In the genomic region with DNA sequence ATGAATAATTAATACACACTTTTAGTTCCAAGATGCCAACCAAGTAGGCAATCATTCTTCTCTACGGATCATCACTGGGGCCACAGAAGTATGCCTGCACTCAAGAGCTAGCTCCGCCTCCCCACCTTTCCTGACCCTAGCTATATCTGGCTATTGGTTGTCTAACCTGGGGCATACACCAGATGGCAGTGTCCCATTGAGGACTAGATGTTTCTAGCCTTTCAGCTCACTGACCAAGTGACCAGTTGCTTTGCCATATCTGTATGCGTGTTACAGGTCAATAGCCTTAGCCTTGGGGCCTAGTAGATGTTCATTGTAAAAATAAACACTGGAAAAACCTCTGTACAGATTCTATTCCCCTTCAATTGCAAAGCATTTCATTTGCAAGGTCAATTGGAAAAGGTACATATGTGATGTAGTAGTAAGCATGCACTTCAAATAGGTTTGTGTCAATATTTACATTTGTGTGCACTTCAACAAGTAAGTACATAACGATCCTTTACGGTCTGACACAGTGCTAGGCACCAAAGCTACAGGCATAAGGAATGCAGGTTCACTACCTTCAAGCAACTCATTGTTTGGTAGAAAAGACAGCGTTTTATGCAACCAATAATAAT, we compare ENCODE assay signal across 12 cellular contexts.
DNase-seq lines count a peak whose midpoint lies in the region; ATAC-seq and TF ChIP-seq lines count a peak whose summit lies in the region.
"Had no signal": no experiment of that assay in that cellular context is flagged by ENCODE, and none has a peak within 500 bp of the region (broad histone marks: within the 10 kb centered on the region; RNA-seq: fewer than 3 reads in every experiment).

No MANE protein-coding gene starts in this region.

- no peak overlapping the region for H3K4me3 ChIP-seq in right atrium auricular region
- H3K4me3 ChIP-seq: ovary had no signal

- H3K9me3 Mint-ChIP-seq in activated T-helper 2 cell treated with anti-CD3 and anti-CD28 coated beads, Interferon-gamma antibody, Interleukin-2, Interleukin-4, amounts not matched to agents 10 μg/mL and 5 μg/mL and 100 μg/mL, durations not matched to agents 14 hours and 24 hours and 36 hours, result no peaks in the 10 kb centered on the region
- H3K9me3 Mint-ChIP-seq: T-helper 1 cell treated with Interleukin-12 subunit alpha and Interleukin-12 subunit beta and Interleukin-4 antibody, amounts not matched to agents 30 μg/mL and 1 μg/mL, for 36 hours had no signal

- H3K9me3 ChIP-seq in right atrium auricular region, result no peaks in the 10 kb centered on the region
- H3K9me3 ChIP-seq: ovary had no signal

- peak overlapping the region in 1 of 2 donors; percentile 59 for H3K27ac ChIP-seq in right atrium auricular region
- H3K27ac ChIP-seq: ovary had no signal

- H3K27me3 ChIP-seq in right atrium auricular region, result no peaks in the 10 kb centered on the region
- H3K27me3 ChIP-seq: ovary had no signal

- TF ChIP-seq CTCF in right atrium auricular region (IDR thresholded peaks at IDR 0.05), result peak in 1 of 2 donors; percentile 68

- ATAC-seq in Right ventricle myocardium superior (ENCODE audit: poor library complexity) (peak; percentile 89), HG02884 (IDR thresholded peaks at IDR 0.05; ENCODE audit: unreplicated experiment) (no peak), GM18502 (IDR thresholded peaks at IDR 0.05; ENCODE audit: poor library complexity, unreplicated experiment) (no peak)

- DNase-seq in Right ventricle myocardium superior, result no peak
- DNase-seq in right atrium auricular region (ENCODE audit: low spot score), result no peak
- peak; percentile 3 to 14 for DNase-seq in SW 1271 (lab: John Stamatoyannopoulos, UW)
- DNase-seq in islet precursor cell, result peak; percentile 67
- no peak for DNase-seq in activated T-helper 2 cell treated with anti-CD3 and anti-CD28 coated beads, Interferon-gamma antibody, Interleukin-2, Interleukin-4, amounts not matched to agents 10 μg/mL and 5 μg/mL and 100 μg/mL, durations not matched to agents 14 hours and 24 hours and 36 hours (ENCODE audit: low spot score)
- no peak for DNase-seq in AG20443 (ENCODE audit: low spot score)
- DNase-seq: activated naive CD4-positive, alpha-beta T cell; ovary; stimulated activated naive CD4-positive, alpha-beta T cell treated with Interleukin-2 at 50 U/mL for 16 hours had no signal

- H3K4me1 ChIP-seq in right atrium auricular region, result no peaks in the 10 kb centered on the region

- H3K27me3 Mint-ChIP-seq in activated T-helper 2 cell treated with anti-CD3 and anti-CD28 coated beads, Interferon-gamma antibody, Interleukin-2, Interleukin-4, amounts not matched to agents 10 μg/mL and 5 μg/mL and 100 μg/mL, durations not matched to agents 14 hours and 24 hours and 36 hours (ENCODE audit: low read depth), result no peaks in the 10 kb centered on the region

- no peak overlapping the region for H3K27ac Mint-ChIP-seq in activated T-helper 2 cell treated with anti-CD3 and anti-CD28 coated beads, Interferon-gamma antibody, Interleukin-2, Interleukin-4, amounts not matched to agents 10 μg/mL and 5 μg/mL and 100 μg/mL, durations not matched to agents 14 hours and 24 hours and 36 hours
- H3K27ac Mint-ChIP-seq: T-helper 1 cell treated with Interleukin-12 subunit alpha and Interleukin-12 subunit beta and Interleukin-4 antibody, amounts not matched to agents 30 μg/mL and 1 μg/mL, for 36 hours had no signal

- H3K36me3 ChIP-seq in right atrium auricular region, result no peaks in the 10 kb centered on the region
- H3K36me3 ChIP-seq: ovary had no signal

- H3K4me3 Mint-ChIP-seq in activated T-helper 2 cell treated with anti-CD3 and anti-CD28 coated beads, Interferon-gamma antibody, Interleukin-2, Interleukin-4, amounts not matched to agents 10 μg/mL and 5 μg/mL and 100 μg/mL, durations not matched to agents 14 hours and 24 hours and 36 hours (ENCODE audit: low read depth), result no peak overlapping the region
- H3K4me3 Mint-ChIP-seq: T-helper 1 cell treated with Interleukin-12 subunit alpha and Interleukin-12 subunit beta and Interleukin-4 antibody, amounts not matched to agents 30 μg/mL and 1 μg/mL, for 36 hours had no signal

- intact Hi-C loops in Right ventricle myocardium superior (cut with DNase I), result loop anchor here (10.0 kb wide), 1 partner anchor 567 kb away; no protein-coding TSS in a partner anchor
- intact Hi-C loops in activated T-helper 2 cell treated with anti-CD3 and anti-CD28 coated beads, Interferon-gamma antibody, Interleukin-2, Interleukin-4, amounts not matched to agents 10 μg/mL and 5 μg/mL and 100 μg/mL, durations not matched to agents 14 hours and 24 hours and 36 hours (cut with micrococcal nuclease), result no loop called here

- no peaks in the 10 kb centered on the region for H3K4me1 Mint-ChIP-seq in activated T-helper 2 cell treated with anti-CD3 and anti-CD28 coated beads, Interferon-gamma antibody, Interleukin-2, Interleukin-4, amounts not matched to agents 10 μg/mL and 5 μg/mL and 100 μg/mL, durations not matched to agents 14 hours and 24 hours and 36 hours (ENCODE audit: low read depth)

- H3K36me3 Mint-ChIP-seq in activated T-helper 2 cell treated with anti-CD3 and anti-CD28 coated beads, Interferon-gamma antibody, Interleukin-2, Interleukin-4, amounts not matched to agents 10 μg/mL and 5 μg/mL and 100 μg/mL, durations not matched to agents 14 hours and 24 hours and 36 hours (ENCODE audit: low read depth), result no peaks in the 10 kb centered on the region

Comparison
In these comparisons a context has a peak if more than half of its experiments do, and no peak if none do; other contexts are left out.
1. DNase-seq: peak in SW 1271 (2 of 2) and islet precursor cell (single experiment); none in Right ventricle myocardium superior (single experiment), right atrium auricular region (single experiment), activated T-helper 2 cell treated with anti-CD3 and anti-CD28 coated beads, Interferon-gamma antibody, Interleukin-2, Interleukin-4, amounts not matched to agents 10 μg/mL and 5 μg/mL and 100 μg/mL, durations not matched to agents 14 hours and 24 hours and 36 hours (single experiment) and AG20443 (single experiment).